ENCODE assay signal across 3 cellular contexts in genomic region chr7:75987805-75988630, GRCh38.
TF ChIP-seq lines count a peak whose summit lies in the region.

No MANE protein-coding gene starts in this region.

TF ChIP-seq in SK-N-SH, 30 proteins besides CTCF, POLR2A, EP300 and RAD21 (continues in another document):
- TF ChIP-seq FOXM1 (IDR thresholded peaks at IDR 0.05; ENCODE audit: low read depth) (no peak), MEF2A (IDR thresholded peaks at IDR 0.05; ENCODE audit: borderline replicate concordance, low read depth) (no peak), TAF1 (IDR thresholded peaks at IDR 0.05; ENCODE audit: borderline replicate concordance, low read depth, low read length) (no peak), REST (IDR thresholded peaks at IDR 0.05; ENCODE audit: low read depth, low read length) (no peak), USF2 (IDR thresholded peaks at IDR 0.05; ENCODE audit: borderline replicate concordance, low read depth, low read length) (no peak), SMC3 (IDR thresholded peaks at IDR 0.05; ENCODE audit: low read depth, low read length) (no peak), CHD2 (IDR thresholded peaks at IDR 0.05; ENCODE audit: low read length, partially characterized antibody) (no peak), PBX3 (IDR thresholded peaks at IDR 0.05) (no peak), GABPA (IDR thresholded peaks at IDR 0.05; ENCODE audit: low read depth) (no peak), RXRA (IDR thresholded peaks at IDR 0.05; ENCODE audit: borderline replicate concordance, low read depth) (no peak), MXI1 (IDR thresholded peaks at IDR 0.05; ENCODE audit: low read depth, low read length) (no peak), NRF1 (IDR thresholded peaks at IDR 0.05; ENCODE audit: low read depth, low read length) (no peak), FOSL2 (IDR thresholded peaks at IDR 0.05; ENCODE audit: borderline replicate concordance, low read depth) (no peak), NFIC (IDR thresholded peaks at IDR 0.05; ENCODE audit: borderline replicate concordance) (no peak)

TF ChIP-seq in SK-N-SH treated with all-trans-retinoic acid at 6 μM for 48 hours, 23 proteins besides CTCF, POLR2A, EP300 and RAD21:
- TF ChIP-seq ZNF565 (CRISPR knock-in tag; conservative IDR thresholded peaks at IDR 0.05; ENCODE audit: low read depth), result no peak
- TF ChIP-seq TOX (CRISPR knock-in tag; IDR thresholded peaks at IDR 0.05; ENCODE audit: borderline replicate concordance), result no peak
- no peak for TF ChIP-seq PPARA (CRISPR knock-in tag; IDR thresholded peaks at IDR 0.05; ENCODE audit: borderline replicate concordance)
- no peak for TF ChIP-seq ZFP30 (CRISPR knock-in tag; IDR thresholded peaks at IDR 0.05)
- no peak for TF ChIP-seq ISL1 (CRISPR knock-in tag; IDR thresholded peaks at IDR 0.05)
- TF ChIP-seq ESRRG (CRISPR knock-in tag; IDR thresholded peaks at IDR 0.05), result no peak
- no peak for TF ChIP-seq TCF4 (CRISPR knock-in tag; IDR thresholded peaks at IDR 0.05; ENCODE audit: borderline replicate concordance)
- no peak for TF ChIP-seq CSDC2 (CRISPR knock-in tag; IDR thresholded peaks at IDR 0.05)
- TF ChIP-seq OSR1 (CRISPR knock-in tag; IDR thresholded peaks at IDR 0.05), result no peak
- no peak for TF ChIP-seq ARNTL (CRISPR knock-in tag; IDR thresholded peaks at IDR 0.05; ENCODE audit: borderline replicate concordance, low read depth)
- no peak for TF ChIP-seq POU6F1 (CRISPR knock-in tag; IDR thresholded peaks at IDR 0.05; ENCODE audit: borderline replicate concordance, low read depth)
- TF ChIP-seq TSHZ2 (CRISPR knock-in tag; IDR thresholded peaks at IDR 0.05), result no peak
- TF ChIP-seq CSRNP3 (CRISPR knock-in tag; IDR thresholded peaks at IDR 0.05), result no peak
- TF ChIP-seq BACH2 (CRISPR knock-in tag; IDR thresholded peaks at IDR 0.05; ENCODE audit: borderline replicate concordance), result no peak
- no peak for TF ChIP-seq ZFP3 (CRISPR knock-in tag; IDR thresholded peaks at IDR 0.05)
- TF ChIP-seq SNAI2 (CRISPR knock-in tag; IDR thresholded peaks at IDR 0.05), result no peak
- no peak for TF ChIP-seq CREB5 (CRISPR knock-in tag; IDR thresholded peaks at IDR 0.05; ENCODE audit: low read depth)

TF ChIP-seq in IMR-90, 13 proteins besides CTCF, POLR2A, EP300 and RAD21:
- TF ChIP-seq ELK1 (IDR thresholded peaks at IDR 0.05; ENCODE audit: borderline replicate concordance, low read depth, low read length) (no peak), FOS (IDR thresholded peaks at IDR 0.05; ENCODE audit: low read depth, low read length) (no peak), USF2 (IDR thresholded peaks at IDR 0.05; ENCODE audit: low read depth, low read length) (no peak)
